In the genomic region with DNA sequence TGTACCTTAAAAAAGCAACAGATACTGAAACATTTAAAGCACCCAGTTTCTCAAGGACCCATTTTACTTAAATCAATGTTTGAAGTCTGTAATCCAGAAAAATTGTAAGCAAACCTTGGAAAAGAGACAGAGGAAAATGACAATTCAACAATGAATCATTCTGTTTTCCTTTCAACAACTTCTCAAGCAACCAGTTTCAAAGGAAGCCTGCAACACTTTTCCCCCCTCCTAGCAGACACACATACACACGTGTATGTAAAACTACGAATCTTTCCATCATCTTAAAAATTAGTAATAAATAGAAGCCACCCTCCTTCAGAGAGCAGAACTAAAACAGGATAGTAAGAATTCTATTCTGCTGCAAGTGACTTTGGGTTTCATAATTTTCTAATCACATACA, we compare ENCODE assay signal across 8 cellular contexts. TPM values are rescaled to one million over a fixed set of nuclear protein-coding genes. Genes with fewer than 3 reads are reported as not detected.
DNase-seq lines count a peak whose midpoint lies in the region; ATAC-seq and TF ChIP-seq lines count a peak whose summit lies in the region.

No MANE protein-coding gene starts in this region.

- peaks cover 6% of the 10 kb centered on the region for H3K36me3 ChIP-seq in DOHH2 (ENCODE audit: control insufficient read depth, low read length)
- H3K36me3 ChIP-seq in MG63: no peaks in the 10 kb centered on the region
- H3K36me3 ChIP-seq in mucosa of stomach (ENCODE audit: control insufficient read depth, insufficient read depth, low read length): no peaks in the 10 kb centered on the region

- H3F3A ChIP-seq in DOHH2 (ENCODE audit: control insufficient read depth, insufficient read depth): peaks cover 5% of the 10 kb centered on the region

- peak overlapping the region; percentile 94 for H3K4me3 ChIP-seq in DOHH2 (ENCODE audit: low read length)
- H3K4me3 ChIP-seq in MG63: peak overlapping the region; percentile 73
- H3K4me3 ChIP-seq in choroid plexus epithelial cell (ENCODE audit: low read depth, low read length): peak overlapping the region; percentile 80
- peak overlapping the region; percentile 78 for H3K4me3 ChIP-seq in mucosa of stomach (ENCODE audit: low read length)

- H3K4me2 ChIP-seq in DOHH2 (ENCODE audit: low read length): peak overlapping the region; percentile 88

- H3K9me3 ChIP-seq in DOHH2 (ENCODE audit: control insufficient read depth, insufficient read depth, low read length): no peaks in the 10 kb centered on the region
- H3K9me3 ChIP-seq in MG63: no peaks in the 10 kb centered on the region
- H3K9me3 ChIP-seq in mucosa of stomach (ENCODE audit: control insufficient read depth, low read length): no peaks in the 10 kb centered on the region

- H3K27ac ChIP-seq in DOHH2 (ENCODE audit: low read depth, low read length): peak overlapping the region; percentile 77

- no peaks in the 10 kb centered on the region for H3K9me2 ChIP-seq in DOHH2 (replicated peaks; ENCODE audit: control insufficient read depth, low read length)

- H3K27me3 ChIP-seq in DOHH2 (ENCODE audit: control insufficient read depth, low read length) (no peaks in the 10 kb centered on the region), MG63 (no peaks in the 10 kb centered on the region), mucosa of stomach (ENCODE audit: control insufficient read depth, insufficient read depth, low read length) (no peaks in the 10 kb centered on the region)

- peaks cover 16% of the 10 kb centered on the region; the same call in 1 of the 2 replicates for H4K20me1 ChIP-seq in DOHH2 (ENCODE audit: control insufficient read depth, insufficient read depth, low read depth, low read length)

- peak overlapping the region; percentile 99 for H3K9ac ChIP-seq in mucosa of stomach (ENCODE audit: low read length)

- TF ChIP-seq CTCF in DOHH2 (IDR thresholded peaks at IDR 0.05; ENCODE audit: low read depth, low read length, poor library complexity, severe bottlenecking) (no peak), choroid plexus epithelial cell (conservative IDR thresholded peaks at IDR 0.05; ENCODE audit: low read depth, low read length) (no peak)

- peaks cover 45% of the 10 kb centered on the region for H3K4me1 ChIP-seq in DOHH2 (ENCODE audit: control insufficient read depth, low read length)
- peaks cover 25% of the 10 kb centered on the region for H3K4me1 ChIP-seq in mucosa of stomach (ENCODE audit: control insufficient read depth, insufficient read depth, low read length)

- DNase-seq in MG63 (no peak), choroid plexus epithelial cell (ENCODE audit: low read depth) (peak; percentile 65), iPS-NIHi7 (ENCODE audit: extremely low spot score) (no peak)
- no peak for DNase-seq in activated CD4-positive, alpha-beta T cell treated with anti-CD3 and anti-CD28 coated beads, Interleukin-2, amount 50 U/mL, for 48 hours

- peaks cover 61% of the 10 kb centered on the region for H3K79me2 ChIP-seq in DOHH2 (ENCODE audit: control insufficient read depth, low read length)

- ATAC-seq in HG03520 (IDR thresholded peaks at IDR 0.05; ENCODE audit: unreplicated experiment) (no peak), GM21717 (IDR thresholded peaks at IDR 0.05; ENCODE audit: unreplicated experiment) (no peak)

RNA-seq across cellular contexts. Expression of a gene that starts 1.1 kb away (rescaled TPM):
- total RNA-seq in MG63 (2014; rRNA removed; shearing (Covaris generic); ENCODE audit: low replicate concordance): 1.5 and 7.2 TPM in 2 replicates
